In genomic region chr4:141304346-141304745, GRCh38 we compare ENCODE assay signal across 28 cellular contexts.
"Had no signal": no experiment of that assay in that cellular context is flagged by ENCODE, and none has a peak within 500 bp of the region (broad histone marks: within the 10 kb centered on the region; RNA-seq: fewer than 3 reads in every experiment).

No MANE protein-coding gene starts in this region.

- H3K36me3 ChIP-seq: colonic mucosa, esophagus muscularis mucosa, esophagus squamous epithelium, gastrocnemius medialis, gastroesophageal sphincter, heart left ventricle, heart right ventricle had no signal

- H3K9me3 ChIP-seq: colonic mucosa, esophagus muscularis mucosa, esophagus squamous epithelium, gastrocnemius medialis, gastroesophageal sphincter, heart left ventricle, heart right ventricle had no signal

- DNase-seq: colonic mucosa; cortex of kidney; dermis blood vessel endothelial cell; dorsolateral prefrontal cortex; effector CD4-positive, alpha-beta T cell; effector CD8-positive, alpha-beta T cell; effector memory CD4-positive, alpha-beta T cell; effector memory CD8-positive, alpha-beta T cell; endodermal cell; erythroblast; esophagus squamous epithelium; foreskin fibroblast; foreskin keratinocyte; foreskin melanocyte; gastrocnemius medialis; glutamatergic neuron; head of caudate nucleus; heart left ventricle; heart right ventricle had no signal

- H3K4me3 ChIP-seq: colonic mucosa, coronary artery, dorsolateral prefrontal cortex, esophagus muscularis mucosa, esophagus squamous epithelium, gastrocnemius medialis, gastroesophageal sphincter, heart left ventricle, heart right ventricle, hepatocyte had no signal

- H3K27me3 ChIP-seq: colonic mucosa, dorsolateral prefrontal cortex, esophagus muscularis mucosa, esophagus squamous epithelium, foreskin keratinocyte, gastrocnemius medialis, gastroesophageal sphincter, heart left ventricle, heart right ventricle, hepatocyte had no signal

- H2AFZ ChIP-seq: hepatocyte had no signal

- ATAC-seq: effector memory CD8-positive, alpha-beta T cell; esophagus mucosa; foreskin keratinocyte; gastrocnemius medialis; gastroesophageal sphincter; heart left ventricle; heart right ventricle had no signal

- H3K4me2 ChIP-seq: hepatocyte had no signal

- H3K4me1 ChIP-seq: colonic mucosa, esophagus squamous epithelium, foreskin keratinocyte had no signal

- H3K79me2 ChIP-seq: hepatocyte had no signal

- H3K27ac ChIP-seq: colonic mucosa, coronary artery, dorsolateral prefrontal cortex, epithelial cell of prostate, esophagus muscularis mucosa, esophagus squamous epithelium, foreskin keratinocyte, gastrocnemius medialis, gastroesophageal sphincter, heart left ventricle, heart right ventricle, hepatocyte had no signal

- FAIRE-seq: endometrium, endothelial cell of umbilical vein, frontal cortex had no signal
